ENCODE assay signal across 1 cellular context in the genomic region with DNA sequence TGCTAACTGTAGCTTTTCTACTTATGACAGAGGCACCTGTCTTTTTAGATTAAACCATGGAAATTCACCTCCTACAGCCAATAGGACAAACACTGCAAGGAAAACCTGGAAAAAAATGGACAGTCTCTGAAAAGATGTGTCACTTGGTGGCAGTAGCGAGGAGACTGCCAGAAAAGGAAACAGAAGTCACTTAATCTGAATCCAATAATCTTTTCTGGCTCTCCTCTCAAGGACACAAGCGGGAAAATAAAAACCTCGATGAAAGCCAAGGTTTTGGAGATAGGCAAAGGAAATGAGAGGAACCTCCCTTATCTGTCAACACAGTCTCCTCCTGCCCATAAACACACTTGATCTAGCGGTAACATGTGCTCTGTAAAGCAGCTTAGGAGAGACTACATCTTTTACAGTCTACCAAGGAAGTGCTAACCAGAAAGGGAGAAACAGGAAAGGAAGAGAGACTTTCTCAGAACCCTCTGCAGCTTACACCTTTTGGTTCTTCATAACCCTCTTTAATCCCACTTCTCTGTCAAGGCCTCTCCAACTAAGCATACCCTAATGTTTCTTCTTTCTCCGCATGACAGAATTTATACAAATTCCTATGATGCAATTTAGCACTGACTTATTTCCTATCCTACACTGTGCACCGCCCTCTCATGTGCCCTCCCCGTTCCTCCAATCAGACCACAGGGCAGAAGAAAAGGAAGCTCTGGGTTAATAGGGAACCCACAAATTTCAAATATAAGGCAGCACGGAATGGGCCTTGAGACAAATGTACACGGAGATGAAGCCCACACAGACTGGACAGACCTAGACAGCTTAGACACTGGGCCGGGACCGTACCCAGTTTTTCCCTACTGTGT.
TF ChIP-seq lines count a peak whose summit lies in the region.

No MANE protein-coding gene starts in this region.

TF ChIP-seq in GM12878, 131 proteins besides CTCF, POLR2A, EP300 and RAD21 (continued from another document):
- TF ChIP-seq NFXL1 (IDR thresholded peaks at IDR 0.05; ENCODE audit: borderline replicate concordance) (no peak), STAT1 (conservative IDR thresholded peaks at IDR 0.05) (no peak), JUNB (IDR thresholded peaks at IDR 0.05) (no peak), JUND (IDR thresholded peaks at IDR 0.05; ENCODE audit: low read depth, low read length) (no peak), STAT3 (IDR thresholded peaks at IDR 0.05; ENCODE audit: low read depth, low read length) (no peak), MTA3 (IDR thresholded peaks at IDR 0.05; ENCODE audit: borderline replicate concordance, low read length) (peak; percentile 68; the same call in 1 of the 2 replicates), KDM1A (IDR thresholded peaks at IDR 0.05; ENCODE audit: borderline replicate concordance) (no peak), RB1 (IDR thresholded peaks at IDR 0.05; ENCODE audit: borderline replicate concordance) (no peak), TAF1 (IDR thresholded peaks at IDR 0.05; ENCODE audit: borderline replicate concordance, low read depth, low read length) (no peak), HCFC1 (IDR thresholded peaks at IDR 0.05; ENCODE audit: low read length) (no peak), ZZZ3 (IDR thresholded peaks at IDR 0.05; ENCODE audit: control insufficient read depth, insufficient read length, low read depth) (no peak), MYB (IDR thresholded peaks at IDR 0.05; ENCODE audit: borderline replicate concordance, low read depth, low read length) (no peak), HDGF (IDR thresholded peaks at IDR 0.05) (peak; percentile 66; the same call in 1 of the 2 replicates), CHD4 (IDR thresholded peaks at IDR 0.05) (no peak), NFIC (IDR thresholded peaks at IDR 0.05; ENCODE audit: low read depth, low read length) (0 out of 2 replicates have a peak, but pooled peaks have one; percentile 38), IRF4 (IDR thresholded peaks at IDR 0.05; ENCODE audit: low read depth, low read length) (no peak), BACH1 (IDR thresholded peaks at IDR 0.05; ENCODE audit: borderline replicate concordance) (no peak)
- TF ChIP-seq, protein P1, sequence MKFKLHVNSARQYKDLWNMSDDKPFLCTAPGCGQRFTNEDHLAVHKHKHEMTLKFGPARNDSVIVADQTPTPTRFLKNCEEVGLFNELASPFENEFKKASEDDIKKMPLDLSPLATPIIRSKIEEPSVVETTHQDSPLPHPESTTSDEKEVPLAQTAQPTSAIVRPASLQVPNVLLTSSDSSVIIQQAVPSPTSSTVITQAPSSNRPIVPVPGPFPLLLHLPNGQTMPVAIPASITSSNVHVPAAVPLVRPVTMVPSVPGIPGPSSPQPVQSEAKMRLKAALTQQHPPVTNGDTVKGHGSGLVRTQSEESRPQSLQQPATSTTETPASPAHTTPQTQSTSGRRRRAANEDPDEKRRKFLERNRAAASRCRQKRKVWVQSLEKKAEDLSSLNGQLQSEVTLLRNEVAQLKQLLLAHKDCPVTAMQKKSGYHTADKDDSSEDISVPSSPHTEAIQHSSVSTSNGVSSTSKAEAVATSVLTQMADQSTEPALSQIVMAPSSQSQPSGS (IDR thresholded peaks at IDR 0.05; ENCODE audit: low read length) = no peak; the same call in 1 of the 2 replicates
- TF ChIP-seq, protein P2, sequence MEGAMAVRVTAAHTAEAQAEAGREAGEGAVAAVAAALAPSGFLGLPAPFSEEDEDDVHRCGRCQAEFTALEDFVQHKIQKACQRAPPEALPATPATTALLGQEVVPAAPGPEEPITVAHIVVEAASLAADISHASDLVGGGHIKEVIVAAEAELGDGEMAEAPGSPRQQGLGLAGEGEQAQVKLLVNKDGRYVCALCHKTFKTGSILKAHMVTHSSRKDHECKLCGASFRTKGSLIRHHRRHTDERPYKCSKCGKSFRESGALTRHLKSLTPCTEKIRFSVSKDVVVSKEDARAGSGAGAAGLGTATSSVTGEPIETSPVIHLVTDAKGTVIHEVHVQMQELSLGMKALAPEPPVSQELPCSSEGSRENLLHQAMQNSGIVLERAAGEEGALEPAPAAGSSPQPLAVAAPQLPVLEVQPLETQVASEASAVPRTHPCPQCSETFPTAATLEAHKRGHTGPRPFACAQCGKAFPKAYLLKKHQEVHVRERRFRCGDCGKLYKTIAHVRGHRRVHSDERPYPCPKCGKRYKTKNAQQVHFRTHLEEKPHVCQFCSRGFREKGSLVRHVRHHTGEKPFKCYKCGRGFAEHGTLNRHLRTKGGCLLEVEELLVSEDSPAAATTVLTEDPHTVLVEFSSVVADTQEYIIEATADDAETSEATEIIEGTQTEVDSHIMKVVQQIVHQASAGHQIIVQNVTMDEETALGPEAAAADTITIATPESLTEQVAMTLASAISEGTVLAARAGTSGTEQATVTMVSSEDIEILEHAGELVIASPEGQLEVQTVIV (IDR thresholded peaks at IDR 0.05; ENCODE audit: borderline replicate concordance, partially characterized antibody) = no peak
- TF ChIP-seq, protein P3, sequence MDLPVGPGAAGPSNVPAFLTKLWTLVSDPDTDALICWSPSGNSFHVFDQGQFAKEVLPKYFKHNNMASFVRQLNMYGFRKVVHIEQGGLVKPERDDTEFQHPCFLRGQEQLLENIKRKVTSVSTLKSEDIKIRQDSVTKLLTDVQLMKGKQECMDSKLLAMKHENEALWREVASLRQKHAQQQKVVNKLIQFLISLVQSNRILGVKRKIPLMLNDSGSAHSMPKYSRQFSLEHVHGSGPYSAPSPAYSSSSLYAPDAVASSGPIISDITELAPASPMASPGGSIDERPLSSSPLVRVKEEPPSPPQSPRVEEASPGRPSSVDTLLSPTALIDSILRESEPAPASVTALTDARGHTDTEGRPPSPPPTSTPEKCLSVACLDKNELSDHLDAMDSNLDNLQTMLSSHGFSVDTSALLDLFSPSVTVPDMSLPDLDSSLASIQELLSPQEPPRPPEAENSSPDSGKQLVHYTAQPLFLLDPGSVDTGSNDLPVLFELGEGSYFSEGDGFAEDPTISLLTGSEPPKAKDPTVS (IDR thresholded peaks at IDR 0.05; ENCODE audit: low read depth, low read length) = no peak
- TF ChIP-seq, protein P4, sequence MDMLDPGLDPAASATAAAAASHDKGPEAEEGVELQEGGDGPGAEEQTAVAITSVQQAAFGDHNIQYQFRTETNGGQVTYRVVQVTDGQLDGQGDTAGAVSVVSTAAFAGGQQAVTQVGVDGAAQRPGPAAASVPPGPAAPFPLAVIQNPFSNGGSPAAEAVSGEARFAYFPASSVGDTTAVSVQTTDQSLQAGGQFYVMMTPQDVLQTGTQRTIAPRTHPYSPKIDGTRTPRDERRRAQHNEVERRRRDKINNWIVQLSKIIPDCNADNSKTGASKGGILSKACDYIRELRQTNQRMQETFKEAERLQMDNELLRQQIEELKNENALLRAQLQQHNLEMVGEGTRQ (IDR thresholded peaks at IDR 0.05; ENCODE audit: borderline replicate concordance, low read depth, low read length) = no peak; the same call in 1 of the 2 replicates
- TF ChIP-seq, protein P5, sequence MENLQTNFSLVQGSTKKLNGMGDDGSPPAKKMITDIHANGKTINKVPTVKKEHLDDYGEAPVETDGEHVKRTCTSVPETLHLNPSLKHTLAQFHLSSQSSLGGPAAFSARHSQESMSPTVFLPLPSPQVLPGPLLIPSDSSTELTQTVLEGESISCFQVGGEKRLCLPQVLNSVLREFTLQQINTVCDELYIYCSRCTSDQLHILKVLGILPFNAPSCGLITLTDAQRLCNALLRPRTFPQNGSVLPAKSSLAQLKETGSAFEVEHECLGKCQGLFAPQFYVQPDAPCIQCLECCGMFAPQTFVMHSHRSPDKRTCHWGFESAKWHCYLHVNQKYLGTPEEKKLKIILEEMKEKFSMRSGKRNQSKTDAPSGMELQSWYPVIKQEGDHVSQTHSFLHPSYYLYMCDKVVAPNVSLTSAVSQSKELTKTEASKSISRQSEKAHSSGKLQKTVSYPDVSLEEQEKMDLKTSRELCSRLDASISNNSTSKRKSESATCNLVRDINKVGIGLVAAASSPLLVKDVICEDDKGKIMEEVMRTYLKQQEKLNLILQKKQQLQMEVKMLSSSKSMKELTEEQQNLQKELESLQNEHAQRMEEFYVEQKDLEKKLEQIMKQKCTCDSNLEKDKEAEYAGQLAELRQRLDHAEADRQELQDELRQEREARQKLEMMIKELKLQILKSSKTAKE (IDR thresholded peaks at IDR 0.05; ENCODE audit: low read depth, poor library complexity, severe bottlenecking) = no peak
- TF ChIP-seq, protein P6, sequence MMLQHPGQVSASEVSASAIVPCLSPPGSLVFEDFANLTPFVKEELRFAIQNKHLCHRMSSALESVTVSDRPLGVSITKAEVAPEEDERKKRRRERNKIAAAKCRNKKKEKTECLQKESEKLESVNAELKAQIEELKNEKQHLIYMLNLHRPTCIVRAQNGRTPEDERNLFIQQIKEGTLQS (IDR thresholded peaks at IDR 0.05; ENCODE audit: borderline replicate concordance, extremely low read depth, low read depth, low read length) = no peak
TF ChIP-seq in GM12878: peak in this region for 24.
